ENCODE assay signal across 5 cellular contexts in the genomic region with DNA sequence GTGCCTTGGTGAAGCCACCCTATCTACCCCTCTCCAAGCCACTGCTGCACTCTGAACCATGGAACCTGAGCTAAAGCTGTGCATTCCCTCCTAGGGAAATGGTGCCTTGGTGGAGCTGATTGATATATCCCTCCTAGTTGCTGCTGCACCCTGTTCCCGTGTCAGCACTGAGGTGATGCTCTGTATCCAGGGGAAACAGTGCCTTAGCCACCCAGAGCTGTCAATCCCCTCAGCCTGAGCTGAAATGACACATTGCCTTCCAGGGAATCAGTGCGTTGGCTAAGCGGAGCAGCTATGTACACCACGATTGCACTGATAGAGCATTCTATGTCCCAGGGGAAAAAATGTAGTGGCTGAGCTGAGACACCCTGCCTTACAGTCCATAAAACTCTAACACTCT.
"Had no signal": no experiment of that assay in that cellular context is flagged by ENCODE, and none has a peak within 500 bp of the region (broad histone marks: within the 10 kb centered on the region; RNA-seq: fewer than 3 reads in every experiment).

No MANE protein-coding gene starts in this region.

- ATAC-seq: GM23338, K562 had no signal

- H3K4me2 ChIP-seq: GM23338 had no signal

- H3K4me1 Mint-ChIP-seq: GM23338, H9 had no signal

- H3K4me3 ChIP-seq: GM23338, K562 had no signal

- H2AFZ ChIP-seq: GM23338 had no signal

- DNase-seq: H9, HCEC 1CT, IMR-90 had no signal

- H3K27ac Mint-ChIP-seq: GM23338 had no signal

- H3K4me3 Mint-ChIP-seq: GM23338, H9 had no signal
